In the genomic region with DNA sequence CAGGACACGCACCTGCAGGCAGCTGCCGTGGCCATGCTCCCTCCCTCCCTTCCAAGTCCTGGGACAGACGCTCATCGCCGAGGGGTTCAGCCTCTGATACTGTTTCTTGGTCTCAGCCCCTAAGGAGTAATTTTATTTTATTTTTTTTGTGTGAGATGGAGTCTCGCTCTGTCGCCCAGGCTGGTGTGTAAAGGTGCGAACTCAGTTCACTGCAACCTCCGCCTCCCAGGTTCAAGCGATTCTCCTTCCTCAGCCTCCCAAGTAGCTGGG, we compare ENCODE assay signal across 13 cellular contexts. TPM values are rescaled to one million over a fixed set of nuclear protein-coding genes. Genes with fewer than 3 reads are reported as not detected.
DNase-seq lines count a peak whose midpoint lies in the region; ATAC-seq and TF ChIP-seq lines count a peak whose summit lies in the region.
"Had no signal": no experiment of that assay in that cellular context is flagged by ENCODE, and none has a peak within 500 bp of the region (broad histone marks: within the 10 kb centered on the region; RNA-seq: fewer than 3 reads in every experiment).

No MANE protein-coding gene starts in this region.

- H2AFZ ChIP-seq in H9 (ENCODE audit: low read length), result no peak overlapping the region

- ATAC-seq in activated CD4-positive, alpha-beta T cell treated with anti-CD3 and anti-CD28 coated beads for 36 hours, result no peak
- no peak for ATAC-seq in stimulated activated effector memory CD8-positive, alpha-beta T cell treated with anti-CD3 and anti-CD28 coated beads, Interleukin-12 subunit alpha, Interleukin-12 subunit beta, amount 100 ng/mL, for 72 hours
- ATAC-seq in GM18867 (IDR thresholded peaks at IDR 0.05; ENCODE audit: unreplicated experiment), result no peak
- ATAC-seq: K562 had no signal

- H2BK12ac ChIP-seq in H9 (ENCODE audit: insufficient read length, low read depth, low read length), result no peak overlapping the region

- no peaks in the 10 kb centered on the region for H3K79me2 ChIP-seq in H9 (ENCODE audit: insufficient read depth, low read length)

- no peak overlapping the region for H2BK5ac ChIP-seq in H9 (ENCODE audit: insufficient read length, low read length)

- no peak overlapping the region for H3T11ph ChIP-seq in H9 (ENCODE audit: low read length)

- H3K23me2 ChIP-seq in H9 (ENCODE audit: insufficient read length, low read depth, low read length, poor library complexity, severe bottlenecking), result no peaks in the 10 kb centered on the region

- no peak overlapping the region for H3K4ac ChIP-seq in H9 (ENCODE audit: low read depth, low read length)

- H3K4me3 Mint-ChIP-seq in activated CD4-positive, alpha-beta T cell treated with anti-CD3 and anti-CD28 coated beads for 36 hours, result peak overlapping the region; percentile 6
- H3K4me3 Mint-ChIP-seq in stimulated activated effector memory CD8-positive, alpha-beta T cell treated with anti-CD3 and anti-CD28 coated beads, Interleukin-12 subunit alpha, Interleukin-12 subunit beta, amount 100 ng/mL, for 72 hours, result peak overlapping the region; percentile 54
- H3K4me3 Mint-ChIP-seq in H9, result no peak overlapping the region

- no peak overlapping the region for H3K4me2 ChIP-seq in H9 (ENCODE audit: insufficient read depth, insufficient read length, low read length)

- H3K14ac ChIP-seq in H9 (ENCODE audit: insufficient read depth, low read length), result no peak overlapping the region

- intact Hi-C loops in activated CD4-positive, alpha-beta T cell treated with anti-CD3 and anti-CD28 coated beads for 36 hours (cut with DNase I, micrococcal nuclease), result loop anchor here in 1 of 2 experiments (2.0 kb wide), 1 partner anchor 115 kb away; a partner anchor contains a TSS

- H2BK20ac ChIP-seq in H9 (ENCODE audit: low read depth, low read length, poor library complexity, severe bottlenecking), result no peak overlapping the region

- H3K27me3 Mint-ChIP-seq in activated CD4-positive, alpha-beta T cell treated with anti-CD3 and anti-CD28 coated beads for 36 hours, result no peaks in the 10 kb centered on the region
- H3K27me3 Mint-ChIP-seq in H9 (ENCODE audit: low read depth), result no peaks in the 10 kb centered on the region; the same call in 1 of the 2 replicates

- no peaks in the 10 kb centered on the region for H3K36me3 Mint-ChIP-seq in activated CD4-positive, alpha-beta T cell treated with anti-CD3 and anti-CD28 coated beads for 36 hours (ENCODE audit: low read depth)
- H3K36me3 Mint-ChIP-seq in stimulated activated effector memory CD8-positive, alpha-beta T cell treated with anti-CD3 and anti-CD28 coated beads, Interleukin-12 subunit alpha, Interleukin-12 subunit beta, amount 100 ng/mL, for 72 hours, result no peaks in the 10 kb centered on the region
- H3K36me3 Mint-ChIP-seq in H9 (ENCODE audit: insufficient read depth in 1 of 3, low read depth in 3 of 3), result no peaks in the 10 kb centered on the region

- H3K36me3 ChIP-seq in SJCRH30, result no peaks in the 10 kb centered on the region
- no peaks in the 10 kb centered on the region for H3K36me3 ChIP-seq in esophagus (ENCODE audit: control insufficient read depth in 2 of 2, insufficient read depth in 2 of 2, low read length in 1 of 2)

- H3K9ac ChIP-seq in H9 (ENCODE audit: extremely low read depth, insufficient read length, low read length), result no peak overlapping the region

- no peaks in the 10 kb centered on the region for H3K9me3 ChIP-seq in SJCRH30 (replicated peaks)
- H3K9me3 ChIP-seq in esophagus (ENCODE audit: control insufficient read depth in 2 of 2, insufficient read depth in 1 of 2, low read depth in 1 of 2, low read length in 1 of 2), result no peaks in the 10 kb centered on the region
- no peaks in the 10 kb centered on the region for H3K9me3 ChIP-seq in H9 (ENCODE audit: control insufficient read depth, low read depth, low read length)

- no peak overlapping the region for H2BK15ac ChIP-seq in H9 (ENCODE audit: low read depth, low read length)

- CTCF ChIA-PET in activated CD4-positive, alpha-beta T cell treated with anti-CD3 and anti-CD28 coated beads for 36 hours (lab: Charles Lee), result interaction anchor here (0.7 kb wide), 1 partner anchor 18 kb away, joined by 3 read pairs; no protein-coding TSS in a partner anchor

- POLR2A ChIA-PET in activated CD4-positive, alpha-beta T cell treated with anti-CD3 and anti-CD28 coated beads for 36 hours (lab: Charles Lee), result no interaction called here

- peak overlapping the region; percentile 42; the same call in 1 of the 2 replicates for H3K4me3 ChIP-seq in SJCRH30
- no peak overlapping the region for H3K4me3 ChIP-seq in esophagus (ENCODE audit: low read depth in 1 of 2, low read length in 2 of 2)
- H3K4me3 ChIP-seq: K562 had no signal

- no peak overlapping the region for H2AK5ac ChIP-seq in H9 (ENCODE audit: insufficient read length, low read length)

- peak overlapping the region; percentile 89 for H3K27ac Mint-ChIP-seq in activated CD4-positive, alpha-beta T cell treated with anti-CD3 and anti-CD28 coated beads for 36 hours
- peak overlapping the region; percentile 90 for H3K27ac Mint-ChIP-seq in stimulated activated effector memory CD8-positive, alpha-beta T cell treated with anti-CD3 and anti-CD28 coated beads, Interleukin-12 subunit alpha, Interleukin-12 subunit beta, amount 100 ng/mL, for 72 hours
- H3K27ac Mint-ChIP-seq in H9, result no peak overlapping the region; a peak in 1 of 7 replicates

- H3K56ac ChIP-seq in H9 (ENCODE audit: insufficient read length, low read depth, low read length), result no peak overlapping the region

- H3K27me3 ChIP-seq in SJCRH30 (no peaks in the 10 kb centered on the region), esophagus (ENCODE audit: control insufficient read depth in 1 of 2, insufficient read depth in 2 of 2, low read length in 2 of 2) (no peaks in the 10 kb centered on the region), H9 (ENCODE audit: insufficient read depth, low read length) (no peaks in the 10 kb centered on the region)
- H3K27me3 ChIP-seq: dorsolateral prefrontal cortex had no signal

- H3K18ac ChIP-seq in H9 (ENCODE audit: insufficient read length, low read depth, low read length), result no peak overlapping the region

- peaks cover 31% of the 10 kb centered on the region for H3K4me1 Mint-ChIP-seq in activated CD4-positive, alpha-beta T cell treated with anti-CD3 and anti-CD28 coated beads for 36 hours
- peaks cover 28% of the 10 kb centered on the region for H3K4me1 Mint-ChIP-seq in stimulated activated effector memory CD8-positive, alpha-beta T cell treated with anti-CD3 and anti-CD28 coated beads, Interleukin-12 subunit alpha, Interleukin-12 subunit beta, amount 100 ng/mL, for 72 hours
- peaks cover 2 to 3% of the 10 kb centered on the region in 2 experiments; a peak in 2 of 4 replicates for H3K4me1 Mint-ChIP-seq in H9

- no peaks in the 10 kb centered on the region for H3K79me1 ChIP-seq in H9 (ENCODE audit: insufficient read depth, low read depth, low read length, poor library complexity, severe bottlenecking)

- no peak overlapping the region for H2BK120ac ChIP-seq in H9 (ENCODE audit: low read depth, low read length, poor library complexity, severe bottlenecking)

- 90 to 94% methylated on average over 10 of the region's 10 CpGs for WGBS in esophagus, 2 donors
- WGBS in H9 (ENCODE audit: extremely low coverage, insufficient read length, low lambda C conversion rate), result no CpG with 5 or more reads among the region's 10 CpGs

- H3K9me3 Mint-ChIP-seq in activated CD4-positive, alpha-beta T cell treated with anti-CD3 and anti-CD28 coated beads for 36 hours (ENCODE audit: low read depth), result no peaks in the 10 kb centered on the region
- no peaks in the 10 kb centered on the region for H3K9me3 Mint-ChIP-seq in stimulated activated effector memory CD8-positive, alpha-beta T cell treated with anti-CD3 and anti-CD28 coated beads, Interleukin-12 subunit alpha, Interleukin-12 subunit beta, amount 100 ng/mL, for 72 hours
- no peaks in the 10 kb centered on the region; a peak in 1 of 5 replicates for H3K9me3 Mint-ChIP-seq in H9

- peaks cover 21% of the 10 kb centered on the region for H3K4me1 ChIP-seq in SJCRH30
- peaks cover 0 to 7% of the 10 kb centered on the region in 2 donors for H3K4me1 ChIP-seq in esophagus (ENCODE audit: control insufficient read depth in 2 of 2, insufficient read depth in 2 of 2, low read length in 1 of 2)
- no peaks in the 10 kb centered on the region for H3K4me1 ChIP-seq in H9 (ENCODE audit: insufficient read depth, low read length)

- peak overlapping the region; percentile 93 for H3K27ac ChIP-seq in SJCRH30
- H3K27ac ChIP-seq in esophagus (ENCODE audit: low read depth in 2 of 2, low read length in 1 of 2), result peak overlapping the region; percentile 65 to 80
- H3K27ac ChIP-seq in H9 (ENCODE audit: insufficient read length, low read depth, low read length), result no peak overlapping the region

- TF ChIP-seq CTCF in H9 (conservative IDR thresholded peaks at IDR 0.05), result no peak

- no peak overlapping the region for H4K5ac ChIP-seq in H9 (ENCODE audit: insufficient read length, low read depth, low read length)

- DNase-seq in activated CD4-positive, alpha-beta T cell treated with anti-CD3 and anti-CD28 coated beads for 36 hours, result no peak
- DNase-seq in activated CD4-positive, alpha-beta T cell treated with anti-CD3 and anti-CD28 coated beads for 4 hours, result no peak
- DNase-seq in SJCRH30 (no peak), COLO829 (ENCODE audit: low spot score) (no peak), H9 (no peak)
- DNase-seq in stimulated activated effector memory CD8-positive, alpha-beta T cell treated with anti-CD3 and anti-CD28 coated beads, Interleukin-12 subunit alpha, Interleukin-12 subunit beta, amount 100 ng/mL, for 72 hours (ENCODE audit: low spot score in 2 of 2), result no peak
- DNase-seq: Calu3, NCI-H146, NCI-H524 treated with DMSO at 0.1 percent for 48 hours had no signal

- H4K20me1 ChIP-seq in H9 (ENCODE audit: control insufficient read depth, insufficient read depth, insufficient read length), result no peaks in the 10 kb centered on the region

- no peak overlapping the region for H4K91ac ChIP-seq in H9 (ENCODE audit: insufficient read length, low read depth, low read length)

- H3K23ac ChIP-seq in H9 (ENCODE audit: insufficient read length, low read depth, low read length), result no peak overlapping the region

- H4K8ac ChIP-seq in H9 (replicated peaks; ENCODE audit: insufficient read length, low read depth, low read length), result no peak overlapping the region

RNA-seq across cellular contexts. Expression of a gene that starts 53.7 kb away (rescaled TPM):
- under 1 TPM; 0.09 to 0.23 TPM for total RNA-seq in activated CD4-positive, alpha-beta T cell treated with anti-CD3 and anti-CD28 coated beads for 36 hours
- total RNA-seq in SJCRH30 (2014; rRNA removed; shearing (Covaris generic)), result 2.0 and 2.4 TPM in 2 replicates
- polyA plus RNA-seq in esophagus, result under 1 TPM; 0.45 to 0.63 TPM
- total RNA-seq in H9 (2021), result 23.1 and 25.0 TPM in 2 replicates

Comparison
In these comparisons a context has a peak if more than half of its experiments do, and no peak if none do; other contexts are left out.
1. H3K27ac Mint-ChIP-seq: peak in activated CD4-positive, alpha-beta T cell treated with anti-CD3 and anti-CD28 coated beads for 36 hours (single experiment) and stimulated activated effector memory CD8-positive, alpha-beta T cell treated with anti-CD3 and anti-CD28 coated beads, Interleukin-12 subunit alpha, Interleukin-12 subunit beta, amount 100 ng/mL, for 72 hours (single experiment); none in H9 (0 of 3).
2. H3K4me3 Mint-ChIP-seq: peak in activated CD4-positive, alpha-beta T cell treated with anti-CD3 and anti-CD28 coated beads for 36 hours (single experiment) and stimulated activated effector memory CD8-positive, alpha-beta T cell treated with anti-CD3 and anti-CD28 coated beads, Interleukin-12 subunit alpha, Interleukin-12 subunit beta, amount 100 ng/mL, for 72 hours (single experiment); none in H9 (0 of 2).